28 cellular contexts compared by ENCODE assay signal in the genomic region with DNA sequence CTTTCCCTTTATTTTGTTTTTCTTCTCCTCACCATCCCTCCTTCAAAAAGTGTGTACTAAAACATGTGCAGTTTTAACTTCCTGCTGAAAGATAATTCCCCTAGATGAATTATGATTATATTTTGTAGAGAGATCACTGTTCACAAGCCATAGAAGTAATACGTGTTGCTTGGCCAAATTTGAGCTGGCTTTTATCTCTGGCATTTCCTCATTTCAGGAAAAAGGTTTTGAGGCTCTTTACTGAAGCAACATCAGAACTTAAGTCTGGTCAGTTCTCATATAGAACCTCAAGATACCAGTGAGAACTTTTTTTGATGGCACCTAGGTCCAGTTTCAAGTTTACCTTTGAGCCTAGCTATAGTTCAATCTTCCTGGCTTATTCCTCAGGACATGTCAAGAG.
DNase-seq lines count a peak whose midpoint lies in the region; ATAC-seq, FAIRE-seq and TF ChIP-seq lines count a peak whose summit lies in the region.
"Had no signal": no experiment of that assay in that cellular context is flagged by ENCODE, and none has a peak within 500 bp of the region (broad histone marks: within the 10 kb centered on the region; RNA-seq: fewer than 3 reads in every experiment).

No MANE protein-coding gene starts in this region.

- BruUV-seq in IMR-90 (replicated peaks; lab: Mats Ljungman, UMichigan) (no TSS peak), A673 (replicated peaks; lab: Mats Ljungman, UMichigan) (no TSS peak)

- ATAC-seq in IMR-90 (ENCODE audit: low read depth) (no peak), HG02763 (IDR thresholded peaks at IDR 0.05; ENCODE audit: unreplicated experiment) (no peak)
- ATAC-seq: GM12878, Panc1 had no signal

- peak overlapping the region; percentile 48 for H2AFZ ChIP-seq in ACC112 (ENCODE audit: low read length, unreplicated experiment)
- no peak overlapping the region for H2AFZ ChIP-seq in IMR-90 (replicated peaks; ENCODE audit: low read length, poor library complexity)
- H2AFZ ChIP-seq in keratinocyte (ENCODE audit: control insufficient read depth, low read length): no peak overlapping the region

- no peak for DNase-seq in IMR-90
- peak; percentile 10 for DNase-seq in choroid plexus epithelial cell (ENCODE audit: low read depth)
- no peak for DNase-seq in keratinocyte (ENCODE audit: low read depth, low spot score)
- no peak for DNase-seq in CD4-positive, alpha-beta memory T cell
- DNase-seq in dermis blood vessel endothelial cell: no peak
- no peak for DNase-seq in A673 (ENCODE audit: low spot score)
- DNase-seq: 8988T; AML-193; Caco-2; CD4-positive, alpha-beta T cell; DMS79; GDM1; GOT3; NCI-H1092; NCI-H1436; NCI-H1930; NCI-H446 treated with DMSO at 0.1 percent for 48 hours; NCI-H526; SHP77 treated with DMSO at 0.1 percent for 48 hours had no signal

- H3K36me3 ChIP-seq in ACC112 (ENCODE audit: insufficient read depth, low read length): no peaks in the 10 kb centered on the region
- no peaks in the 10 kb centered on the region for H3K36me3 ChIP-seq in IMR-90 (ENCODE audit: control insufficient read depth, insufficient read depth, low read length)
- no peaks in the 10 kb centered on the region for H3K36me3 ChIP-seq in keratinocyte (ENCODE audit: control insufficient read depth in 2 of 2, extremely low read depth in 1 of 2, insufficient read depth in 2 of 2, low read length in 2 of 2)
- no peaks in the 10 kb centered on the region for H3K36me3 ChIP-seq in CD4-positive, alpha-beta memory T cell (ENCODE audit: insufficient read depth, low read length)
- no peaks in the 10 kb centered on the region for H3K36me3 ChIP-seq in A673 (ENCODE audit: insufficient read depth, low read length, poor library complexity, severe bottlenecking)
- H3K36me3 ChIP-seq: BLaER1 treated with 17β-estradiol and CSF1 and Interleukin-3, amounts not matched to agents 10 nM and 100 nM; HAP-1 had no signal

- H3K18ac ChIP-seq in IMR-90 (ENCODE audit: low read depth, low read length): no peak overlapping the region

- no peak overlapping the region for H3K4ac ChIP-seq in IMR-90 (ENCODE audit: low read depth, low read length)

- peaks cover 28% of the 10 kb centered on the region for H3K4me1 ChIP-seq in ACC112 (ENCODE audit: control insufficient read depth, insufficient read depth, low read length, unreplicated experiment)
- H3K4me1 ChIP-seq in IMR-90 (ENCODE audit: control insufficient read depth, insufficient read depth, low read length): peaks cover 6% of the 10 kb centered on the region
- peaks cover 21% of the 10 kb centered on the region for H3K4me1 ChIP-seq in keratinocyte (ENCODE audit: control insufficient read depth, extremely low read depth, insufficient read depth, low read length)
- no peaks in the 10 kb centered on the region for H3K4me1 ChIP-seq in CD4-positive, alpha-beta memory T cell (ENCODE audit: insufficient read depth, low read length)
- H3K4me1 ChIP-seq in A673 (ENCODE audit: insufficient read depth, low read length, poor library complexity, severe bottlenecking): no peaks in the 10 kb centered on the region
- H3K4me1 ChIP-seq: HAP-1 had no signal

- H3K14ac ChIP-seq in IMR-90 (replicated peaks; ENCODE audit: low read depth, low read length): no peak overlapping the region; the same call in 1 of the 2 replicates

- H4K5ac ChIP-seq in IMR-90 (ENCODE audit: low read depth, low read length): no peak overlapping the region

- H2BK120ac ChIP-seq in IMR-90 (ENCODE audit: low read depth, low read length): 0 out of 2 replicates have a peak overlapping the region, but pooled peaks have one; percentile 59

- no peaks in the 10 kb centered on the region for H3K4me1 Mint-ChIP-seq in CD4-positive, alpha-beta memory T cell

- H2BK5ac ChIP-seq in IMR-90 (ENCODE audit: low read depth, low read length, poor library complexity, severe bottlenecking): peak overlapping the region; percentile 21

- H3K27me3 ChIP-seq in ACC112 (ENCODE audit: insufficient read depth, low read length) (no peaks in the 10 kb centered on the region), IMR-90 (ENCODE audit: control insufficient read depth, insufficient read depth, low read length) (no peaks in the 10 kb centered on the region), keratinocyte (ENCODE audit: control insufficient read depth, extremely low read depth, insufficient read depth, low read length) (no peaks in the 10 kb centered on the region), A673 (replicated peaks; ENCODE audit: insufficient read depth, low read depth, low read length, poor library complexity) (no peaks in the 10 kb centered on the region)
- no peaks in the 10 kb centered on the region for H3K27me3 ChIP-seq in CD4-positive, alpha-beta memory T cell (ENCODE audit: insufficient read depth, low read length)
- H3K27me3 ChIP-seq: BLaER1 treated with 17β-estradiol and CSF1 and Interleukin-3, amounts not matched to agents 10 nM and 100 nM had no signal

- no peak overlapping the region for H3K4me2 ChIP-seq in IMR-90 (ENCODE audit: low read depth, low read length)
- H3K4me2 ChIP-seq in keratinocyte (ENCODE audit: control insufficient read depth, extremely low read depth, insufficient read depth, low read depth, low read length): no peak overlapping the region

- H4K91ac ChIP-seq in IMR-90 (ENCODE audit: insufficient read depth, low read depth, low read length): no peak overlapping the region

- H3K79me1 ChIP-seq in IMR-90 (ENCODE audit: low read depth in 1 of 2, low read length in 2 of 2): no peaks in the 10 kb centered on the region

- H3K9me3 ChIP-seq in IMR-90 (ENCODE audit: control insufficient read depth, insufficient read depth, low read length): no peaks in the 10 kb centered on the region
- H3K9me3 ChIP-seq in keratinocyte (ENCODE audit: control insufficient read depth, low read depth, low read length): no peaks in the 10 kb centered on the region
- no peaks in the 10 kb centered on the region for H3K9me3 ChIP-seq in CD4-positive, alpha-beta memory T cell (ENCODE audit: control insufficient read depth in 1 of 2, low read length in 2 of 2)
- H3K9me3 ChIP-seq in A673 (ENCODE audit: low read depth, low read length, poor library complexity, severe bottlenecking): no peaks in the 10 kb centered on the region
- H3K9me3 ChIP-seq: BLaER1 treated with 17β-estradiol and CSF1 and Interleukin-3, amounts not matched to agents 10 nM and 100 nM; Caco-2; HAP-1 had no signal

- no peak overlapping the region for H3K9ac ChIP-seq in IMR-90 (ENCODE audit: low read depth, low read length)
- no peak overlapping the region for H3K9ac ChIP-seq in keratinocyte (ENCODE audit: control insufficient read depth, extremely low read depth, insufficient read depth, low read length)
- H3K9ac ChIP-seq: BLaER1 treated with 17β-estradiol and CSF1 and Interleukin-3, amounts not matched to agents 10 nM and 100 nM had no signal

- H3K79me2 ChIP-seq in ACC112 (ENCODE audit: control insufficient read depth, insufficient read depth, low read length, unreplicated experiment): no peaks in the 10 kb centered on the region
- H3K79me2 ChIP-seq in keratinocyte (ENCODE audit: control insufficient read depth, insufficient read depth, low read length): no peaks in the 10 kb centered on the region

- H3K36me3 Mint-ChIP-seq in CD4-positive, alpha-beta memory T cell: no peaks in the 10 kb centered on the region

- WGBS in IMR-90 (ENCODE audit: extremely low coverage in 2 of 2, insufficient read length in 1 of 2), 2 experiments: no CpG with 5 or more reads among the region's 1 CpG

- no peak overlapping the region for H2AK5ac ChIP-seq in IMR-90 (ENCODE audit: low read depth, low read length)

- H3K4me3 ChIP-seq in ACC112 (ENCODE audit: low read depth, low read length) (peak overlapping the region; percentile 30; the same call in 1 of the 2 replicates), IMR-90 (ENCODE audit: insufficient read depth, low read depth, low read length) (no peak overlapping the region), choroid plexus epithelial cell (ENCODE audit: low read depth, low read length) (no peak overlapping the region), keratinocyte (ENCODE audit: control insufficient read depth in 2 of 3, extremely low read depth in 1 of 3, insufficient read depth in 2 of 3, low read depth in 1 of 3, low read length in 3 of 3) (no peak overlapping the region), A673 (ENCODE audit: low read depth, low read length, poor library complexity, severe bottlenecking) (no peak overlapping the region)
- no peak overlapping the region for H3K4me3 ChIP-seq in CD4-positive, alpha-beta memory T cell (ENCODE audit: low read length in 2 of 2)
- H3K4me3 ChIP-seq: BLaER1 treated with 17β-estradiol and CSF1 and Interleukin-3, amounts not matched to agents 10 nM and 100 nM; GM12878; HAP-1; SK-N-MC had no signal

- no peak overlapping the region; the same call in 1 of the 2 replicates for H3K23ac ChIP-seq in IMR-90 (ENCODE audit: low read depth, low read length)

- H2BK20ac ChIP-seq in IMR-90 (ENCODE audit: low read depth, low read length): peak overlapping the region; percentile 27

- H4K8ac ChIP-seq in IMR-90 (ENCODE audit: low read depth in 2 of 2, low read length in 2 of 2): no peak overlapping the region

- H2AK9ac ChIP-seq in IMR-90 (replicated peaks; ENCODE audit: low read depth, low read length, poor library complexity): no peak overlapping the region

- H3K27ac ChIP-seq in ACC112 (ENCODE audit: low read depth, low read length) (peak overlapping the region; percentile 72), IMR-90 (ENCODE audit: insufficient read depth, low read length) (no peak overlapping the region), keratinocyte (ENCODE audit: control insufficient read depth, insufficient read depth, low read length) (peak overlapping the region; percentile 81), A673 (ENCODE audit: low read depth, low read length, poor library complexity, severe bottlenecking) (no peak overlapping the region)
- no peak overlapping the region for H3K27ac ChIP-seq in CD4-positive, alpha-beta memory T cell (ENCODE audit: low read depth, low read length)
- H3K27ac ChIP-seq: BLaER1 treated with 17β-estradiol and CSF1 and Interleukin-3, amounts not matched to agents 10 nM and 100 nM; HL-60; RWPE1; SK-N-MC had no signal

- no peak for FAIRE-seq in keratinocyte (lab: Jason Lieb, UNC)
- FAIRE-seq: GM12878 had no signal

- intact Hi-C loops in IMR-90 (cut with micrococcal nuclease): no loop called here
- intact Hi-C loops in CD4-positive, alpha-beta memory T cell (cut with micrococcal nuclease): no loop called here
- intact Hi-C loops in A673 (cut with micrococcal nuclease; ENCODE audit: unreplicated experiment): no loop called here

- H3K27ac Mint-ChIP-seq in CD4-positive, alpha-beta memory T cell: no peak overlapping the region
- H3K27ac Mint-ChIP-seq: CD4-positive, alpha-beta T cell had no signal

- TF ChIP-seq CTCF in IMR-90 (conservative IDR thresholded peaks at IDR 0.05; ENCODE audit: low read depth, low read length) (no peak), choroid plexus epithelial cell (conservative IDR thresholded peaks at IDR 0.05; ENCODE audit: low read depth, low read length) (no peak), keratinocyte (optimal IDR thresholded peaks at IDR 0.05 in 1 of 3, IDR thresholded peaks at IDR 0.05 in 1 of 3, conservative IDR thresholded peaks at IDR 0.05 in 1 of 3; ENCODE audit: extremely low read depth in 1 of 3, insufficient read depth in 2 of 3, low read length in 3 of 3) (no peak), A673 (conservative IDR thresholded peaks at IDR 0.05; ENCODE audit: low read depth, low read length) (no peak)

- CTCF ChIA-PET in IMR-90 (lab: Yijun Ruan, JAX): interaction anchor here (1.1 kb wide), 1 partner anchor 17 kb away, joined by 4 read pairs; no protein-coding TSS in a partner anchor
- CTCF ChIA-PET in CD4-positive, alpha-beta memory T cell (lab: Charles Lee; ENCODE audit: partially characterized antibody): no interaction called here
- CTCF ChIA-PET in A673 (lab: Charles Lee): no interaction called here

- in situ Hi-C loops in IMR-90 (cut with MboI; ENCODE audit: low sequenced_read_pairs): no loop called here

- no peak overlapping the region for H3K4me3 Mint-ChIP-seq in CD4-positive, alpha-beta memory T cell
- H3K4me3 Mint-ChIP-seq: CD4-positive, alpha-beta T cell had no signal

- no peak for TF ChIP-seq RAD21 in IMR-90 (IDR thresholded peaks at IDR 0.05; ENCODE audit: low read length)

- H4K20me1 ChIP-seq in IMR-90 (ENCODE audit: insufficient read depth, low read length): no peaks in the 10 kb centered on the region
- no peaks in the 10 kb centered on the region for H4K20me1 ChIP-seq in keratinocyte (ENCODE audit: control insufficient read depth, extremely low read depth, insufficient read depth, low read length)
- H4K20me1 ChIP-seq: BLaER1 treated with 17β-estradiol and CSF1 and Interleukin-3, amounts not matched to agents 10 nM and 100 nM had no signal

- POLR2A ChIA-PET in IMR-90 (lab: Charles Lee; ENCODE audit: unreplicated experiment): no interaction called here
- POLR2A ChIA-PET in CD4-positive, alpha-beta memory T cell (lab: Charles Lee; ENCODE audit: partially characterized antibody): no interaction called here
- POLR2A ChIA-PET in A673 (lab: Charles Lee; ENCODE audit: low non-redundant PET): no interaction called here

- H3K9me1 ChIP-seq in IMR-90 (ENCODE audit: insufficient read depth, low read length) (no peaks in the 10 kb centered on the region), keratinocyte (ENCODE audit: control insufficient read depth, extremely low read depth, insufficient read depth, low read length) (no peaks in the 10 kb centered on the region)

- dilution Hi-C loops in IMR-90 (cut with HindIII; ENCODE audit: low sequenced_read_pairs, unreplicated experiment) (no loop called here), keratinocyte (cut with MboI; ENCODE audit: extremely low pct_ligation_motif_present, low sequenced_read_pairs) (no loop called here)

- TF ChIP-seq POLR2A in IMR-90 (IDR thresholded peaks at IDR 0.05; ENCODE audit: low read depth, low read length): no peak

- H3K9me3 Mint-ChIP-seq in CD4-positive, alpha-beta memory T cell: peaks cover 0 to 18% (median 9%) of the 10 kb centered on the region in 8 donors

- H2BK15ac ChIP-seq in IMR-90 (ENCODE audit: low read depth, low read length): 0 out of 3 replicates have a peak overlapping the region, but pooled peaks have one; percentile 84

- H3K27me3 Mint-ChIP-seq in CD4-positive, alpha-beta memory T cell: no peaks in the 10 kb centered on the region
- H3K27me3 Mint-ChIP-seq: CD4-positive, alpha-beta T cell had no signal

- no peak overlapping the region for H3K56ac ChIP-seq in IMR-90 (ENCODE audit: extremely low read depth, insufficient read depth, low read length)

Comparison
In these comparisons a context has a peak if more than half of its experiments do, and no peak if none do; other contexts are left out.
1. H3K27ac ChIP-seq: peak in ACC112 (single experiment) and keratinocyte (single experiment); none in IMR-90 (single experiment), CD4-positive, alpha-beta memory T cell (single experiment) and A673 (single experiment).